Comparison of ENCODE assay signal across 8 cellular contexts in genomic region chr2:201158111-201158929, GRCh38. TPM values are rescaled to one million over a fixed set of nuclear protein-coding genes. Genes with fewer than 3 reads are reported as not detected.
DNase-seq lines count a peak whose midpoint lies in the region; ATAC-seq and TF ChIP-seq lines count a peak whose summit lies in the region.

No MANE protein-coding gene starts in this region.

- no peaks in the 10 kb centered on the region for H3K9me3 Mint-ChIP-seq in activated T-cell treated with anti-CD3 and anti-CD28 coated beads, Interleukin-2, amount 50 U/mL, for 72 hours
- H3K9me3 Mint-ChIP-seq in nephron = no peaks in the 10 kb centered on the region

- H3K36me3 Mint-ChIP-seq in activated T-cell treated with anti-CD3 and anti-CD28 coated beads, Interleukin-2, amount 50 U/mL, for 72 hours (ENCODE audit: insufficient read depth in 2 of 2) = peaks cover 25 to 53% of the 10 kb centered on the region in 2 donors
- H3K36me3 Mint-ChIP-seq in nephron (ENCODE audit: low read depth) = peaks cover 5% of the 10 kb centered on the region

- ATAC-seq in GM19452 (IDR thresholded peaks at IDR 0.05; ENCODE audit: unreplicated experiment) (peak; percentile 94), HG03469 (IDR thresholded peaks at IDR 0.05; ENCODE audit: unreplicated experiment) (peak; percentile 96)
- peak; percentile 50 to 55 for ATAC-seq in activated T-cell treated with anti-CD3 and anti-CD28 coated beads, Interleukin-2, amount 50 U/mL, for 72 hours (replicated peaks in 1 of 2)

- H3K4me3 Mint-ChIP-seq in activated T-cell treated with anti-CD3 and anti-CD28 coated beads, Interleukin-2, amount 50 U/mL, for 72 hours = no peak overlapping the region
- H3K4me3 Mint-ChIP-seq in nephron = no peak overlapping the region

- peaks cover 31% of the 10 kb centered on the region for H3K4me1 Mint-ChIP-seq in activated T-cell treated with anti-CD3 and anti-CD28 coated beads, Interleukin-2, amount 50 U/mL, for 72 hours (ENCODE audit: low read depth)
- H3K4me1 Mint-ChIP-seq in nephron = peaks cover 9% of the 10 kb centered on the region

- no peak overlapping the region for H3K4me3 ChIP-seq in fibroblast of pulmonary artery (replicated peaks; ENCODE audit: low read depth, low read length)

- H3K27ac Mint-ChIP-seq in activated T-cell treated with anti-CD3 and anti-CD28 coated beads, Interleukin-2, amount 50 U/mL, for 72 hours = peak overlapping the region; percentile 45
- peak overlapping the region; percentile 25 to 69 (median 50) for H3K27ac Mint-ChIP-seq in nephron

- DNase-seq in DMS79 (lab: John Stamatoyannopoulos, UW) (peak; percentile 9), NCI-H82 (lab: John Stamatoyannopoulos, UW) (peak; percentile 92), fibroblast of pulmonary artery (ENCODE audit: low read depth) (peak; percentile 93), NCI-H774 (lab: John Stamatoyannopoulos, UW) (no peak)
- DNase-seq in activated T-cell treated with anti-CD3 and anti-CD28 coated beads, Interleukin-2, amount 50 U/mL, for 72 hours = peak; percentile 34 to 41

- no peaks in the 10 kb centered on the region for H3K27me3 Mint-ChIP-seq in activated T-cell treated with anti-CD3 and anti-CD28 coated beads, Interleukin-2, amount 50 U/mL, for 72 hours (ENCODE audit: low read depth)
- no peaks in the 10 kb centered on the region for H3K27me3 Mint-ChIP-seq in nephron (ENCODE audit: low read depth)

- TF ChIP-seq CTCF in fibroblast of pulmonary artery (IDR thresholded peaks at IDR 0.05; ENCODE audit: low read length, missing control alignments) (peak; percentile 83), nephron (IDR thresholded peaks at IDR 0.05; ENCODE audit: unreplicated experiment in 3 of 3) (peak; percentile 49 to 63 (median 53))

RNA-seq across cellular contexts. Expression of gene CASP10, which starts 24.6 kb away (rescaled TPM):
- 10 to 100 TPM; 15.7 to 17.4 TPM for total RNA-seq in activated T-cell treated with anti-CD3 and anti-CD28 coated beads, Interleukin-2, amount 50 U/mL, for 72 hours

RNA-seq across cellular contexts. Expression of gene CFLAR, which starts 42.4 kb away (rescaled TPM):
- 100 to 1,000 TPM; 232 to 385 TPM for total RNA-seq in activated T-cell treated with anti-CD3 and anti-CD28 coated beads, Interleukin-2, amount 50 U/mL, for 72 hours
